In genomic region chr18:62324355-62324828, GRCh38 we compare ENCODE assay signal across 10 cellular contexts. TPM values are rescaled to one million over a fixed set of nuclear protein-coding genes. Genes with fewer than 3 reads are reported as not detected.
DNase-seq lines count a peak whose midpoint lies in the region; ATAC-seq and TF ChIP-seq lines count a peak whose summit lies in the region.
"Had no signal": no experiment of that assay in that cellular context is flagged by ENCODE, and none has a peak within 500 bp of the region (broad histone marks: within the 10 kb centered on the region; RNA-seq: fewer than 3 reads in every experiment).

No MANE protein-coding gene starts in this region.

- no TSS peak for BruUV-seq in IMR-90 (replicated peaks; lab: Mats Ljungman, UMichigan)

- H3K4me1 Mint-ChIP-seq in CD14-positive monocyte, result peaks cover 34% of the 10 kb centered on the region
- H3K4me1 Mint-ChIP-seq in activated naive CD8-positive, alpha-beta T cell treated with anti-CD3 and anti-CD28 coated beads, Interleukin-2, amount 10 ng/mL, durations not matched to agents 7 days and 5 days, result peaks cover 27% of the 10 kb centered on the region
- peaks cover 20% of the 10 kb centered on the region for H3K4me1 Mint-ChIP-seq in mesothelial cell of epicardium

- H3K9me3 ChIP-seq in IMR-90 (ENCODE audit: control insufficient read depth, insufficient read depth, low read length), result no peaks in the 10 kb centered on the region
- H3K9me3 ChIP-seq in left lung, result no peaks in the 10 kb centered on the region

- no peak overlapping the region for H3K14ac ChIP-seq in IMR-90 (replicated peaks; ENCODE audit: low read depth, low read length)

- H2AK5ac ChIP-seq in IMR-90 (ENCODE audit: low read depth, low read length), result no peak overlapping the region

- no peak overlapping the region for H3K56ac ChIP-seq in IMR-90 (ENCODE audit: extremely low read depth, insufficient read depth, low read length)

- 35% methylated on average over 5 of the region's 10 CpGs; no CpG with 5 or more reads in 1 of the 2 experiments for WGBS in IMR-90 (ENCODE audit: extremely low coverage in 2 of 2, insufficient read length in 1 of 2), 2 experiments

- H3K27me3 Mint-ChIP-seq in CD14-positive monocyte (ENCODE audit: low read depth in 3 of 3) (peaks cover 48 to 71% (median 49%) of the 10 kb centered on the region in 3 donors), mesothelial cell of epicardium (ENCODE audit: low read depth) (peaks cover 80% of the 10 kb centered on the region)
- H3K27me3 Mint-ChIP-seq in activated naive CD8-positive, alpha-beta T cell treated with anti-CD3 and anti-CD28 coated beads, Interleukin-2, amount 10 ng/mL, durations not matched to agents 7 days and 5 days, result peaks cover 55% of the 10 kb centered on the region

- no peak overlapping the region for H2BK15ac ChIP-seq in IMR-90 (ENCODE audit: low read depth, low read length)

- H3K27ac Mint-ChIP-seq in CD14-positive monocyte (peak overlapping the region in 3 of 7 donors; percentile 1 to 80 (median 58)), mesothelial cell of epicardium (peak overlapping the region; percentile 31)
- H3K27ac Mint-ChIP-seq in activated naive CD8-positive, alpha-beta T cell treated with anti-CD3 and anti-CD28 coated beads, Interleukin-2, amount 10 ng/mL, durations not matched to agents 7 days and 5 days, result peak overlapping the region; percentile 44

- H2BK5ac ChIP-seq in IMR-90 (ENCODE audit: low read depth, low read length, poor library complexity, severe bottlenecking), result no peak overlapping the region

- H4K5ac ChIP-seq in IMR-90 (ENCODE audit: low read depth, low read length), result no peak overlapping the region

- H2AK9ac ChIP-seq in IMR-90 (replicated peaks; ENCODE audit: low read depth, low read length, poor library complexity), result no peak overlapping the region

- H3K27me3 ChIP-seq in IMR-90 (ENCODE audit: control insufficient read depth, insufficient read depth, low read length) (peaks cover 67% of the 10 kb centered on the region), left lung (peaks cover 30 to 77% of the 10 kb centered on the region in 2 donors)

- in situ Hi-C loops in IMR-90 (cut with MboI; ENCODE audit: low sequenced_read_pairs), result no loop called here

- TF ChIP-seq RAD21 in IMR-90 (IDR thresholded peaks at IDR 0.05; ENCODE audit: low read length), result no peak

- dilution Hi-C loops in IMR-90 (cut with HindIII; ENCODE audit: low sequenced_read_pairs, unreplicated experiment), result no loop called here

- no peak overlapping the region for H3K27ac ChIP-seq in IMR-90 (ENCODE audit: insufficient read depth, low read length)
- no peak overlapping the region for H3K27ac ChIP-seq in left lung

- H3K79me1 ChIP-seq in IMR-90 (ENCODE audit: low read depth in 1 of 2, low read length in 2 of 2), result no peaks in the 10 kb centered on the region

- H3K4me2 ChIP-seq in IMR-90 (ENCODE audit: low read depth, low read length), result no peak overlapping the region

- H3K4me3 Mint-ChIP-seq in CD14-positive monocyte (peak overlapping the region; percentile 80 to 95), mesothelial cell of epicardium (peak overlapping the region; percentile 63)
- H3K4me3 Mint-ChIP-seq in activated naive CD8-positive, alpha-beta T cell treated with anti-CD3 and anti-CD28 coated beads, Interleukin-2, amount 10 ng/mL, durations not matched to agents 7 days and 5 days, result peak overlapping the region; percentile 69

- H3K4me3 ChIP-seq in IMR-90 (ENCODE audit: insufficient read depth, low read depth, low read length) (no peak overlapping the region), left lung (peak overlapping the region in 1 of 2 donors; percentile 36)

- no peaks in the 10 kb centered on the region for H3K9me1 ChIP-seq in IMR-90 (ENCODE audit: insufficient read depth, low read length)

- H2BK120ac ChIP-seq in IMR-90 (ENCODE audit: low read depth, low read length), result no peak overlapping the region

- H3K18ac ChIP-seq in IMR-90 (ENCODE audit: low read depth, low read length), result no peak overlapping the region

- POLR2A ChIA-PET in IMR-90 (lab: Charles Lee; ENCODE audit: unreplicated experiment), result no interaction called here
- POLR2A ChIA-PET in activated naive CD8-positive, alpha-beta T cell treated with anti-CD3 and anti-CD28 coated beads, Interleukin-2, amount 10 ng/mL, durations not matched to agents 7 days and 5 days (lab: Charles Lee), result interaction anchor here (1.8 kb wide), 1 partner anchor 96 kb away, joined by 8 read pairs; no protein-coding TSS in a partner anchor

- no peak overlapping the region for H4K91ac ChIP-seq in IMR-90 (ENCODE audit: insufficient read depth, low read depth, low read length)

- H4K20me1 ChIP-seq in IMR-90 (ENCODE audit: insufficient read depth, low read length), result peaks cover 4% of the 10 kb centered on the region; the same call in 1 of the 2 replicates

- H2AFZ ChIP-seq in IMR-90 (replicated peaks; ENCODE audit: low read length, poor library complexity), result peak overlapping the region; percentile 6

- H3K36me3 ChIP-seq in IMR-90 (ENCODE audit: control insufficient read depth, insufficient read depth, low read length), result no peaks in the 10 kb centered on the region
- no peaks in the 10 kb centered on the region for H3K36me3 ChIP-seq in left lung

- ATAC-seq in IMR-90 (ENCODE audit: low read depth) (no peak), left lung (no peak), HG02884 (IDR thresholded peaks at IDR 0.05; ENCODE audit: unreplicated experiment) (no peak)
- ATAC-seq in activated naive CD8-positive, alpha-beta T cell treated with anti-CD3 and anti-CD28 coated beads, Interleukin-2, amount 10 ng/mL, durations not matched to agents 7 days and 5 days (ENCODE audit: low read depth), result no peak

- H3K23ac ChIP-seq in IMR-90 (ENCODE audit: low read depth, low read length), result no peak overlapping the region

- H3K4me1 ChIP-seq in IMR-90 (ENCODE audit: control insufficient read depth, insufficient read depth, low read length) (peaks cover 8% of the 10 kb centered on the region), left lung (peaks cover 3 to 27% of the 10 kb centered on the region in 2 donors)

- peaks cover 0 to 6% (median 6%) of the 10 kb centered on the region in 7 donors for H3K9me3 Mint-ChIP-seq in CD14-positive monocyte
- H3K9me3 Mint-ChIP-seq in activated naive CD8-positive, alpha-beta T cell treated with anti-CD3 and anti-CD28 coated beads, Interleukin-2, amount 10 ng/mL, durations not matched to agents 7 days and 5 days, result no peaks in the 10 kb centered on the region
- H3K9me3 Mint-ChIP-seq in mesothelial cell of epicardium, result no peaks in the 10 kb centered on the region

- CTCF ChIA-PET in IMR-90 (lab: Yijun Ruan, JAX), result no interaction called here

- intact Hi-C loops in CD14-positive monocyte (cut with micrococcal nuclease), result no loop called here
- intact Hi-C loops in IMR-90 (cut with micrococcal nuclease), result no loop called here
- intact Hi-C loops in left lung (cut with DNase I), result no loop called here

- no peak for DNase-seq in CD14-positive monocyte (ENCODE audit: low spot score)
- DNase-seq in IMR-90, result no peak
- DNase-seq in activated naive CD8-positive, alpha-beta T cell treated with anti-CD3 and anti-CD28 coated beads, Interleukin-2, amount 10 ng/mL, durations not matched to agents 7 days and 5 days, result no peak
- no peak for DNase-seq in mesothelial cell of epicardium (ENCODE audit: low spot score in 2 of 2, unreplicated experiment in 2 of 2)
- DNase-seq in central memory CD4-positive, alpha-beta T cell, result no peak
- DNase-seq in left lung, result no peak
- DNase-seq in activated CD4-positive, alpha-beta T cell treated with anti-CD3 and anti-CD28 coated beads, Interleukin-2, amount 50 U/mL, for 4 hours, result no peak
- DNase-seq: DND-41, midbrain had no signal

- H3K4ac ChIP-seq in IMR-90 (ENCODE audit: low read depth, low read length), result no peak overlapping the region

- TF ChIP-seq CTCF in CD14-positive monocyte (IDR thresholded peaks at IDR 0.05), result no peak
- no peak for TF ChIP-seq CTCF in IMR-90 (conservative IDR thresholded peaks at IDR 0.05; ENCODE audit: low read depth, low read length)
- TF ChIP-seq CTCF in mesothelial cell of epicardium (IDR thresholded peaks at IDR 0.05; ENCODE audit: unreplicated experiment), result no peak
- no peak for TF ChIP-seq CTCF in left lung (IDR thresholded peaks at IDR 0.05)

- no peak overlapping the region for H4K8ac ChIP-seq in IMR-90 (ENCODE audit: low read depth in 2 of 2, low read length in 2 of 2)

- no peak for TF ChIP-seq POLR2A in IMR-90 (IDR thresholded peaks at IDR 0.05; ENCODE audit: low read depth, low read length)

- H2BK20ac ChIP-seq in IMR-90 (ENCODE audit: low read depth, low read length), result no peak overlapping the region

- peaks cover 6 to 12% of the 10 kb centered on the region in 2 donors for H3K36me3 Mint-ChIP-seq in CD14-positive monocyte
- peaks cover 5% of the 10 kb centered on the region for H3K36me3 Mint-ChIP-seq in activated naive CD8-positive, alpha-beta T cell treated with anti-CD3 and anti-CD28 coated beads, Interleukin-2, amount 10 ng/mL, durations not matched to agents 7 days and 5 days
- no peaks in the 10 kb centered on the region for H3K36me3 Mint-ChIP-seq in mesothelial cell of epicardium

- no peak overlapping the region for H3K9ac ChIP-seq in IMR-90 (ENCODE audit: low read depth, low read length)

TF ChIP-seq in IMR-90, 13 proteins besides CTCF, POLR2A, EP300 and RAD21 (continues in another document):
- TF ChIP-seq USF2 (IDR thresholded peaks at IDR 0.05; ENCODE audit: low read depth, low read length), result no peak
- no peak for TF ChIP-seq FOS (IDR thresholded peaks at IDR 0.05; ENCODE audit: low read depth, low read length)
- TF ChIP-seq MAZ (IDR thresholded peaks at IDR 0.05; ENCODE audit: borderline replicate concordance, low read depth, low read length), result no peak
- no peak for TF ChIP-seq MXI1 (IDR thresholded peaks at IDR 0.05; ENCODE audit: borderline replicate concordance, low read depth, low read length)
- TF ChIP-seq NFE2L2 (IDR thresholded peaks at IDR 0.05; ENCODE audit: low read depth, low read length), result no peak
- no peak for TF ChIP-seq BHLHE40 (IDR thresholded peaks at IDR 0.05; ENCODE audit: low read depth, low read length)
- no peak for TF ChIP-seq RCOR1 (IDR thresholded peaks at IDR 0.05; ENCODE audit: insufficient replicate concordance, low read length)

RNA-seq across cellular contexts. Expression of gene TNFRSF11A, which starts 0.7 kb away (rescaled TPM):
- under 1 TPM; 0.05 to 0.67 TPM for polyA plus RNA-seq in CD14-positive monocyte
- total RNA-seq in IMR-90 (2012; rRNA removed), result under 0.01 TPM in 1 of 2 replicates, not detected in the other
- 0.09 TPM in 1 of 2 replicates, not detected in the other for polyA plus RNA-seq in IMR-90 (2012; rRNA removed)
- polyA plus RNA-seq in IMR-90 (2012; cell fraction: cytosol; rRNA removed), result 0.03 and 0.17 TPM in 2 replicates
- 0.01 and 0.13 TPM in 2 replicates for polyA plus RNA-seq in IMR-90 (2012; cell fraction: nucleus; rRNA removed; ENCODE audit: low replicate concordance)
- total RNA-seq in activated naive CD8-positive, alpha-beta T cell treated with anti-CD3 and anti-CD28 coated beads, Interleukin-2, amount 10 ng/mL, durations not matched to agents 7 days and 5 days, result 1 to 10 TPM; 7.5 to 8.0 TPM
- 0.38 to 0.89 TPM (median 0.83 TPM) in 3 replicates for total RNA-seq in mesothelial cell of epicardium
- 1 to 10 TPM; 4.7 to 8.9 TPM for total RNA-seq in left lung
